1 cellular context compared by ENCODE assay signal in the genomic region with DNA sequence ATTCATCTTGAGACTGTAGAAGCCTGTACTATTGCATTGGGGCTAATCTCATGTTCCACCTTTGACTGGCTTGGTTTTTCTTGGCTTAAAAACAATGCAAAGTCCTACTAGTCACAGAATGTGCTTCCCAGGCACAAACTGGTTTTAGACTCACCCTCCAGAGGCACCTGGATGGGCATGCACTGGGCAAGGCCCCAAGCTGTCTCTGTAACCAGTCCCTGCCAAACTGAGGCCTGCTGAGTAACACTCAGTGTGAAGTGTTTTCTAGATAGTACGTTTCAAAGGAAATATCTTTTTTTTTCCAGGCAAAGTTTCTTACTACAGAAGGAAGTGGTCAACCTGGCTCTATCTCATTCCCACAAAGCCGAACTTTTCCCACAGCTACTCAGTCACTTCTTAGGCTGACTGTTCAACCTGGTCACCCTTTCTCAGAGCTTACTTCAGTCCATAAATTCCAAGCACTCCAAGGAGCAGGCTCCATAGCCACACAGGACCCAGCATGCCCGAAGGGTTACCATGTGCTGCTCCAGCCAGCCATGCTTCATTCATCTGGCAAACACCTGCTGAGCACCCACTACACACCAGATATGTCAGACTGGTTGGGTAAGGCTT.
TF ChIP-seq lines count a peak whose summit lies in the region.

No MANE protein-coding gene starts in this region.

TF ChIP-seq in HepG2, 621 proteins besides CTCF, POLR2A, EP300 and RAD21 (continued from another document):
- TF ChIP-seq, protein P1, sequence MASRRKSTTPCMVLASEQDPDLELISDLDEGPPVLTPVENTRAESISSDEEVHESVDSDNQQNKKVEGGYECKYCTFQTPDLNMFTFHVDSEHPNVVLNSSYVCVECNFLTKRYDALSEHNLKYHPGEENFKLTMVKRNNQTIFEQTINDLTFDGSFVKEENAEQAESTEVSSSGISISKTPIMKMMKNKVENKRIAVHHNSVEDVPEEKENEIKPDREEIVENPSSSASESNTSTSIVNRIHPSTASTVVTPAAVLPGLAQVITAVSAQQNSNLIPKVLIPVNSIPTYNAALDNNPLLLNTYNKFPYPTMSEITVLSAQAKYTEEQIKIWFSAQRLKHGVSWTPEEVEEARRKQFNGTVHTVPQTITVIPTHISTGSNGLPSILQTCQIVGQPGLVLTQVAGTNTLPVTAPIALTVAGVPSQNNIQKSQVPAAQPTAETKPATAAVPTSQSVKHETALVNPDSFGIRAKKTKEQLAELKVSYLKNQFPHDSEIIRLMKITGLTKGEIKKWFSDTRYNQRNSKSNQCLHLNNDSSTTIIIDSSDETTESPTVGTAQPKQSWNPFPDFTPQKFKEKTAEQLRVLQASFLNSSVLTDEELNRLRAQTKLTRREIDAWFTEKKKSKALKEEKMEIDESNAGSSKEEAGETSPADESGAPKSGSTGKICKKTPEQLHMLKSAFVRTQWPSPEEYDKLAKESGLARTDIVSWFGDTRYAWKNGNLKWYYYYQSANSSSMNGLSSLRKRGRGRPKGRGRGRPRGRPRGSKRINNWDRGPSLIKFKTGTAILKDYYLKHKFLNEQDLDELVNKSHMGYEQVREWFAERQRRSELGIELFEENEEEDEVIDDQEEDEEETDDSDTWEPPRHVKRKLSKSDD (CRISPR knock-in tag; IDR thresholded peaks at IDR 0.05; ENCODE audit: low read depth): no peak
- no peak for TF ChIP-seq FOXJ3 (CRISPR knock-in tag; IDR thresholded peaks at IDR 0.05; ENCODE audit: borderline replicate concordance)
- TF ChIP-seq, protein P2, sequence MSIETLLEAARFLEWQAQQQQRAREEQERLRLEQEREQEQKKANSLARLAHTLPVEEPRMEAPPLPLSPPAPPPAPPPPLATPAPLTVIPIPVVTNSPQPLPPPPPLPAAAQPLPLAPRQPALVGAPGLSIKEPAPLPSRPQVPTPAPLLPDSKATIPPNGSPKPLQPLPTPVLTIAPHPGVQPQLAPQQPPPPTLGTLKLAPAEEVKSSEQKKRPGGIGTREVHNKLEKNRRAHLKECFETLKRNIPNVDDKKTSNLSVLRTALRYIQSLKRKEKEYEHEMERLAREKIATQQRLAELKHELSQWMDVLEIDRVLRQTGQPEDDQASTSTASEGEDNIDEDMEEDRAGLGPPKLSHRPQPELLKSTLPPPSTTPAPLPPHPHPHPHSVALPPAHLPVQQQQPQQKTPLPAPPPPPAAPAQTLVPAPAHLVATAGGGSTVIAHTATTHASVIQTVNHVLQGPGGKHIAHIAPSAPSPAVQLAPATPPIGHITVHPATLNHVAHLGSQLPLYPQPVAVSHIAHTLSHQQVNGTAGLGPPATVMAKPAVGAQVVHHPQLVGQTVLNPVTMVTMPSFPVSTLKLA (IDR thresholded peaks at IDR 0.05): peak; percentile 81
